In genomic region chr2:120323214-120323613, GRCh38 we compare ENCODE assay signal across 16 cellular contexts. TPM values are rescaled to one million over a fixed set of nuclear protein-coding genes. Genes with fewer than 3 reads are reported as not detected.
A peak's percentile ranks its signal among the peaks of the same experiment; 100 is the strongest.
DNase-seq lines count a peak whose midpoint lies in the region; ATAC-seq, FAIRE-seq and TF ChIP-seq lines count a peak whose summit lies in the region.
"Had no signal": no experiment of that assay in that cellular context is flagged by ENCODE, and none has a peak within 500 bp of the region (broad histone marks: within the 10 kb centered on the region; RNA-seq: fewer than 3 reads in every experiment).

No MANE protein-coding gene starts in this region.

- H3K27me3 ChIP-seq in heart right ventricle (peaks cover 0 to 23% (median 0%) of the 10 kb centered on the region in 7 donors), pancreas (no peaks in the 10 kb centered on the region)

- H3K4me1 Mint-ChIP-seq in progenitor cell of endocrine pancreas (ENCODE audit: low read depth) = peaks cover 3% of the 10 kb centered on the region
- peaks cover 8% of the 10 kb centered on the region for H3K4me1 Mint-ChIP-seq in activated CD8-positive, alpha-beta T cell treated with anti-CD3 and anti-CD28 coated beads, Interleukin-2, amount 10 ng/mL, durations not matched to agents 7 days and 5 days (ENCODE audit: low read depth)
- H3K4me1 Mint-ChIP-seq in activated naive CD4-positive, alpha-beta T cell treated with anti-CD3 and anti-CD28 coated beads for 36 hours (ENCODE audit: low read depth) = no peaks in the 10 kb centered on the region

- DNase-seq in AG08395 (ENCODE audit: low spot score) (peak; percentile 90), OCI-M1 (lab: John Stamatoyannopoulos, UW) (peak; percentile 13), heart right ventricle (peak; percentile 45 to 77), pancreas (peak; percentile 75 to 93 (median 82)), progenitor cell of endocrine pancreas (ENCODE audit: low spot score, unreplicated experiment) (no peak)
- DNase-seq in activated CD8-positive, alpha-beta T cell treated with anti-CD3 and anti-CD28 coated beads, Interleukin-2, amount 10 ng/mL, durations not matched to agents 7 days and 5 days = no peak
- no peak for DNase-seq in activated naive CD4-positive, alpha-beta T cell treated with anti-CD3 and anti-CD28 coated beads for 36 hours
- DNase-seq: activated CD8-positive, alpha-beta memory T cell treated with anti-CD3 and anti-CD28 coated beads, Interleukin-2, amount 10 ng/mL, durations not matched to agents 7 days and 5 days; nephron progenitor cell had no signal

- no peak overlapping the region for H3K27ac Mint-ChIP-seq in progenitor cell of endocrine pancreas
- H3K27ac Mint-ChIP-seq in activated CD8-positive, alpha-beta T cell treated with anti-CD3 and anti-CD28 coated beads, Interleukin-2, amount 10 ng/mL, durations not matched to agents 7 days and 5 days = no peak overlapping the region
- no peak overlapping the region for H3K27ac Mint-ChIP-seq in activated naive CD4-positive, alpha-beta T cell treated with anti-CD3 and anti-CD28 coated beads for 36 hours
- H3K27ac Mint-ChIP-seq: activated CD8-positive, alpha-beta memory T cell treated with anti-CD3 and anti-CD28 coated beads, Interleukin-2, amount 10 ng/mL, durations not matched to agents 7 days and 5 days; activated naive CD8-positive, alpha-beta T cell; nephron progenitor cell; type B pancreatic cell had no signal

- 38 to 41% methylated on average over 10 of the region's 10 CpGs for WGBS in heart right ventricle, 2 donors
- 30 to 36% methylated on average over 10 of the region's 10 CpGs for WGBS in pancreas, 2 donors

- peak; percentile 65 to 93 (median 84) for ATAC-seq in heart right ventricle
- ATAC-seq in pancreas = peak; percentile 94 to 98 (median 96)
- no peak for ATAC-seq in HG03039 (IDR thresholded peaks at IDR 0.05; ENCODE audit: unreplicated experiment)
- ATAC-seq in activated CD8-positive, alpha-beta T cell treated with anti-CD3 and anti-CD28 coated beads, Interleukin-2, amount 10 ng/mL, durations not matched to agents 7 days and 5 days = no peak
- ATAC-seq: A549; activated CD8-positive, alpha-beta memory T cell treated with anti-CD3 and anti-CD28 coated beads, Interleukin-2, amount 10 ng/mL, durations not matched to agents 7 days and 5 days had no signal

- intact Hi-C loops in heart right ventricle (cut with DNase I) = no loop called here
- intact Hi-C loops in pancreas (cut with DNase I) = no loop called here
- intact Hi-C loops in activated naive CD4-positive, alpha-beta T cell treated with anti-CD3 and anti-CD28 coated beads for 36 hours (cut with micrococcal nuclease) = no loop called here

- TF ChIP-seq CTCF in heart right ventricle (IDR thresholded peaks at IDR 0.05) = no peak
- TF ChIP-seq CTCF in pancreas (IDR thresholded peaks at IDR 0.05) = no peak
- no peak for TF ChIP-seq CTCF in progenitor cell of endocrine pancreas (IDR thresholded peaks at IDR 0.05; ENCODE audit: unreplicated experiment)

- H3K9me3 Mint-ChIP-seq in progenitor cell of endocrine pancreas (ENCODE audit: low read depth) = no peaks in the 10 kb centered on the region
- H3K9me3 Mint-ChIP-seq in activated CD8-positive, alpha-beta T cell treated with anti-CD3 and anti-CD28 coated beads, Interleukin-2, amount 10 ng/mL, durations not matched to agents 7 days and 5 days (ENCODE audit: insufficient read depth) = no peaks in the 10 kb centered on the region
- H3K9me3 Mint-ChIP-seq in activated naive CD4-positive, alpha-beta T cell treated with anti-CD3 and anti-CD28 coated beads for 36 hours = no peaks in the 10 kb centered on the region
- H3K9me3 Mint-ChIP-seq: nephron progenitor cell, type B pancreatic cell had no signal

- no peak for FAIRE-seq in pancreas (lab: Jason Lieb, UNC)
- FAIRE-seq: A549, colon, keratinocyte had no signal

- CTCF ChIA-PET in activated CD8-positive, alpha-beta T cell treated with anti-CD3 and anti-CD28 coated beads, Interleukin-2, amount 10 ng/mL, durations not matched to agents 7 days and 5 days (lab: Charles Lee) = no interaction called here
- CTCF ChIA-PET in activated naive CD4-positive, alpha-beta T cell treated with anti-CD3 and anti-CD28 coated beads for 36 hours (lab: Charles Lee) = interaction anchor here (1.9 kb wide), 1 partner anchor 10 kb away, joined by 9 read pairs; no protein-coding TSS in a partner anchor

- POLR2A ChIA-PET in activated CD8-positive, alpha-beta T cell treated with anti-CD3 and anti-CD28 coated beads, Interleukin-2, amount 10 ng/mL, durations not matched to agents 7 days and 5 days (lab: Charles Lee) = no interaction called here

- H3K27ac ChIP-seq in heart right ventricle = peak overlapping the region in 1 of 10 donors; percentile 36
- H3K27ac ChIP-seq in pancreas = no peak overlapping the region
- H3K27ac ChIP-seq: A549, SK-N-MC had no signal

- no peak overlapping the region for H3K4me3 Mint-ChIP-seq in progenitor cell of endocrine pancreas (ENCODE audit: low read depth)
- H3K4me3 Mint-ChIP-seq in activated CD8-positive, alpha-beta T cell treated with anti-CD3 and anti-CD28 coated beads, Interleukin-2, amount 10 ng/mL, durations not matched to agents 7 days and 5 days = no peak overlapping the region
- no peak overlapping the region for H3K4me3 Mint-ChIP-seq in activated naive CD4-positive, alpha-beta T cell treated with anti-CD3 and anti-CD28 coated beads for 36 hours
- H3K4me3 Mint-ChIP-seq: activated CD8-positive, alpha-beta memory T cell treated with anti-CD3 and anti-CD28 coated beads, Interleukin-2, amount 10 ng/mL, durations not matched to agents 7 days and 5 days; activated naive CD8-positive, alpha-beta T cell; nephron progenitor cell; type B pancreatic cell had no signal

- no peaks in the 10 kb centered on the region for H3K36me3 ChIP-seq in heart right ventricle
- H3K36me3 ChIP-seq in pancreas = no peaks in the 10 kb centered on the region

- H3K27me3 Mint-ChIP-seq in progenitor cell of endocrine pancreas = peaks cover 48% of the 10 kb centered on the region
- peaks cover 2% of the 10 kb centered on the region for H3K27me3 Mint-ChIP-seq in activated CD8-positive, alpha-beta T cell treated with anti-CD3 and anti-CD28 coated beads, Interleukin-2, amount 10 ng/mL, durations not matched to agents 7 days and 5 days (ENCODE audit: low read depth)
- H3K27me3 Mint-ChIP-seq in activated naive CD4-positive, alpha-beta T cell treated with anti-CD3 and anti-CD28 coated beads for 36 hours (ENCODE audit: low read depth) = peaks cover 2% of the 10 kb centered on the region
- H3K27me3 Mint-ChIP-seq: activated naive CD8-positive, alpha-beta T cell had no signal

- H3K4me1 ChIP-seq in heart right ventricle (peaks cover 19 to 37% (median 28%) of the 10 kb centered on the region in 9 donors), pancreas (peaks cover 0 to 9% (median 9%) of the 10 kb centered on the region in 3 donors)
- H3K4me1 ChIP-seq: A549 had no signal

- no peaks in the 10 kb centered on the region for H3K9me3 ChIP-seq in heart right ventricle
- H3K9me3 ChIP-seq in pancreas = no peaks in the 10 kb centered on the region
- H3K9me3 ChIP-seq: A549 had no signal

- H3K4me3 ChIP-seq in heart right ventricle = no peak overlapping the region
- H3K4me3 ChIP-seq in pancreas = no peak overlapping the region
- H3K4me3 ChIP-seq: A549, SK-N-MC had no signal

- no peaks in the 10 kb centered on the region for H3K36me3 Mint-ChIP-seq in progenitor cell of endocrine pancreas (ENCODE audit: insufficient read depth)
- no peaks in the 10 kb centered on the region for H3K36me3 Mint-ChIP-seq in activated CD8-positive, alpha-beta T cell treated with anti-CD3 and anti-CD28 coated beads, Interleukin-2, amount 10 ng/mL, durations not matched to agents 7 days and 5 days (ENCODE audit: low read depth)
- no peaks in the 10 kb centered on the region for H3K36me3 Mint-ChIP-seq in activated naive CD4-positive, alpha-beta T cell treated with anti-CD3 and anti-CD28 coated beads for 36 hours (ENCODE audit: low read depth)
- H3K36me3 Mint-ChIP-seq: activated CD8-positive, alpha-beta memory T cell treated with anti-CD3 and anti-CD28 coated beads, Interleukin-2, amount 10 ng/mL, durations not matched to agents 7 days and 5 days; activated naive CD8-positive, alpha-beta T cell; type B pancreatic cell had no signal

RNA-seq across cellular contexts. Expression of gene INHBB, which starts 22.7 kb away (rescaled TPM):
- total RNA-seq in heart right ventricle (1 to 10 TPM in 9 of 10 donors, under 1 TPM in 1; 0.89 to 9.2 (median 2.5) TPM), pancreas (1 to 10 TPM in 4 of 6 donors, under 1 TPM in 2; 0.59 to 3.6 (median 2.5) TPM), progenitor cell of endocrine pancreas (0.16 TPM in 1 of 2 replicates, not detected in the other)
- polyA plus RNA-seq in heart right ventricle (1 to 10 TPM; 3.6 to 5.9 TPM), pancreas (1 to 10 TPM; 1.6 to 5.1 TPM)
- total RNA-seq in activated CD8-positive, alpha-beta T cell treated with anti-CD3 and anti-CD28 coated beads, Interleukin-2, amount 10 ng/mL, durations not matched to agents 7 days and 5 days = not detected
- not detected for total RNA-seq in activated naive CD4-positive, alpha-beta T cell treated with anti-CD3 and anti-CD28 coated beads for 36 hours
- total RNA-seq: activated CD8-positive, alpha-beta memory T cell treated with anti-CD3 and anti-CD28 coated beads, Interleukin-2, amount 10 ng/mL, durations not matched to agents 7 days and 5 days had no signal
- polyA plus RNA-seq: keratinocyte had no signal

Comparison
In these comparisons a context has a peak if more than half of its experiments do, and no peak if none do; other contexts are left out.
1. DNase-seq: peak in AG08395 (single experiment), OCI-M1 (single experiment), heart right ventricle (2 of 2) and pancreas (6 of 6); none in progenitor cell of endocrine pancreas (single experiment), activated CD8-positive, alpha-beta T cell treated with anti-CD3 and anti-CD28 coated beads, Interleukin-2, amount 10 ng/mL, durations not matched to agents 7 days and 5 days (single experiment) and activated naive CD4-positive, alpha-beta T cell treated with anti-CD3 and anti-CD28 coated beads for 36 hours (single experiment).
2. ATAC-seq: peak in heart right ventricle (8 of 8) and pancreas (4 of 4); none in HG03039 (single experiment) and activated CD8-positive, alpha-beta T cell treated with anti-CD3 and anti-CD28 coated beads, Interleukin-2, amount 10 ng/mL, durations not matched to agents 7 days and 5 days (single experiment).